In genomic region chrX:132539611-132540010, GRCh38 we compare ENCODE assay signal across 30 cellular contexts.
"Had no signal": no experiment of that assay in that cellular context is flagged by ENCODE, and none has a peak within 500 bp of the region (broad histone marks: within the 10 kb centered on the region; RNA-seq: fewer than 3 reads in every experiment).

No MANE protein-coding gene starts in this region.

- H3K36me3 Mint-ChIP-seq: immature natural killer cell; mesothelial cell of epicardium; naive B cell; naive thymus-derived CD8-positive, alpha-beta T cell had no signal

- H3K27me3 ChIP-seq: esophagus squamous epithelium, foreskin keratinocyte, gastroesophageal sphincter, hepatocyte had no signal

- DNase-seq: dermis blood vessel endothelial cell; dorsolateral prefrontal cortex; effector CD4-positive, alpha-beta T cell; effector memory CD4-positive, alpha-beta T cell; erythroblast; esophagus squamous epithelium; foreskin keratinocyte; heart left ventricle; hypothalamus; immature natural killer cell; islet precursor cell; kidney; kidney glomerular epithelial cell; left colon; left ventricle myocardium inferior; lower lobe of right lung; mesenchymal stem cell; mucosa of descending colon; naive B cell; naive thymus-derived CD8-positive, alpha-beta T cell had no signal

- H3K9me3 ChIP-seq: esophagus squamous epithelium, gastroesophageal sphincter, heart left ventricle, left ventricle myocardium inferior, lower lobe of right lung, mucosa of descending colon had no signal

- H3K9me3 Mint-ChIP-seq: immature natural killer cell; naive thymus-derived CD8-positive, alpha-beta T cell had no signal

- H2AFZ ChIP-seq: hepatocyte had no signal

- H3K4me1 ChIP-seq: esophagus squamous epithelium, foreskin keratinocyte, gastroesophageal sphincter, heart left ventricle, left ventricle myocardium inferior, lower lobe of right lung had no signal

- H3K4me3 Mint-ChIP-seq: immature natural killer cell; mesothelial cell of epicardium; naive B cell; naive thymus-derived CD8-positive, alpha-beta T cell had no signal

- H3K4me1 Mint-ChIP-seq: immature natural killer cell; mesothelial cell of epicardium; naive thymus-derived CD8-positive, alpha-beta T cell had no signal

- FAIRE-seq: colon, endothelial cell of umbilical vein, frontal cortex, kidney had no signal

- H3K4me3 ChIP-seq: coronary artery, dorsolateral prefrontal cortex, esophagus squamous epithelium, gastroesophageal sphincter, heart left ventricle, hepatocyte, left ventricle myocardium inferior, lower lobe of right lung, mucosa of descending colon had no signal

- H3K79me2 ChIP-seq: hepatocyte had no signal

- ATAC-seq: esophagus mucosa; foreskin keratinocyte; gastroesophageal sphincter; heart left ventricle; left colon; left lobe of liver; lower lobe of right lung; mucosa of descending colon; naive thymus-derived CD8-positive, alpha-beta T cell had no signal

- H3K27ac Mint-ChIP-seq: immature natural killer cell; mesothelial cell of epicardium; naive B cell; naive thymus-derived CD8-positive, alpha-beta T cell had no signal

- H3K4me2 ChIP-seq: hepatocyte had no signal

- H3K27ac ChIP-seq: coronary artery, dorsolateral prefrontal cortex, epithelial cell of prostate, esophagus squamous epithelium, foreskin keratinocyte, gastroesophageal sphincter, heart left ventricle, hepatocyte, left ventricle myocardium inferior, lower lobe of right lung had no signal

- H3K36me3 ChIP-seq: esophagus squamous epithelium, gastroesophageal sphincter, heart left ventricle, left ventricle myocardium inferior, lower lobe of right lung had no signal
